ENCODE assay signal across 23 cellular contexts in the genomic region with DNA sequence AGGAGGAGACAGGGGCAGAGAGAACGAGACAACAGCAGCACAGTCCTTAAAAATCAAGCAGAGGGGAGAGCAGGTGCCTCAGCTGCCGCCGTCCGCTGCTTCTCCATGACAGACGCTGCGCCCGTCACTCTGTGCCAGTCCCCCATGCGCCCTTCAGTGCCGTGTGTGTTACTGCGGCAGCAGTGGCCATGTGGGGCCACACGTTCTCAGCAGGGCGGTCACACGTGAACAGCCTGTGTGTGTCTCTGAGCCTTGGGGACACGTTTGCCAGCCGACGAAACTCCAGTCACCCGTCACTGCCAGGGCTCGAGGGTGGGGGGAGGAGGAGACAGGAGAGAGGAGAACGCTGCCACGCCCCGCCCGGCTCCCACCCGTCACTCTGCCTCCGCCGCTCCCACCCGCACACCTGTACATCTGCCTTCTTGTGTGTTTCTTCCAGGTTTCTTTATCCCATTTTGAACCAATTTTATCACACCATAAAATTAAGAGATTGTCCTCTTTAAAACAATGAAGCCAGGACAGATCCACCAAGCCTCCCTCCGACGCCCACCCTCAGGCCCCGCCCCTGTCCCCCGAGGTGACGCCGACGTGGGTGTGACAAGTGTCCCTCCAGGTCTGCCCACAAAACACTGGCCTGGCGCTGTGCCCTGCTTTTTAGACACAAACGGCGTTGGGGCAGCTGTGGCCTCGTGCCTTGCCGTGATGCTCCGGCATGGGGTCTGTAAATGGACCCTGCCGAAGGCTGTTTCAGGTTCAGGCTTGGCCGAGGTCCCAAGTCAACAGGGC. TPM values are rescaled to one million over a fixed set of nuclear protein-coding genes. Genes with fewer than 3 reads are reported as not detected.
A peak's percentile ranks its signal among the peaks of the same experiment; 100 is the strongest.
DNase-seq lines count a peak whose midpoint lies in the region; ATAC-seq, FAIRE-seq and TF ChIP-seq lines count a peak whose summit lies in the region.
"Had no signal": no experiment of that assay in that cellular context is flagged by ENCODE, and none has a peak within 500 bp of the region (broad histone marks: within the 10 kb centered on the region; RNA-seq: fewer than 3 reads in every experiment).

No MANE protein-coding gene starts in this region.

- H3K4me3 ChIP-seq in PC-3 (ENCODE audit: low read length) (no peak overlapping the region), neuronal stem cell (ENCODE audit: low read length in 2 of 2) (peak overlapping the region in 1 of 2 donors; percentile 63), upper lobe of right lung (no peak overlapping the region)
- H3K4me3 ChIP-seq: GM23338, MG63 had no signal

- no peak overlapping the region for H3K4ac ChIP-seq in neuronal stem cell (ENCODE audit: low read length)

- intact Hi-C loops in PC-3 (cut with micrococcal nuclease) (no loop called here), upper lobe of right lung (cut with DNase I) (no loop called here)

- H4K20me1 ChIP-seq in PC-3 (ENCODE audit: low read length), result no peaks in the 10 kb centered on the region

- H3K79me1 ChIP-seq in neuronal stem cell (ENCODE audit: low read depth, low read length), result peaks cover 1% of the 10 kb centered on the region

- no peak overlapping the region for H2BK12ac ChIP-seq in neuronal stem cell (ENCODE audit: low read length)

- H3K4me2 ChIP-seq in PC-3 (ENCODE audit: low read length), result 0 out of 2 replicates have a peak overlapping the region, but pooled peaks have one; percentile 21
- no peak overlapping the region for H3K4me2 ChIP-seq in neuronal stem cell (ENCODE audit: insufficient read depth, low read length, poor library complexity, severe bottlenecking)
- H3K4me2 ChIP-seq: GM23338, SK-N-SH had no signal

- ATAC-seq in PC-3 (no peak), GM21367 (IDR thresholded peaks at IDR 0.05; ENCODE audit: unreplicated experiment) (no peak), upper lobe of right lung (no peak)
- ATAC-seq: GM23338, HCT116, T-cell had no signal

- no TSS peak for BruUV-seq in PC-3 (replicated peaks; lab: Mats Ljungman, UMichigan)

- no peak overlapping the region for H3K14ac ChIP-seq in neuronal stem cell (ENCODE audit: low read length)

- H3K18ac ChIP-seq in neuronal stem cell (ENCODE audit: low read length), result peak overlapping the region; percentile 83

- DNase-seq in NCI-H345 (lab: John Stamatoyannopoulos, UW) (peak; percentile 37), NCI-H345 treated with DMSO at 0.1 percent for 48 hours (lab: John Stamatoyannopoulos, UW; ENCODE audit: unreplicated experiment) (no peak), DMS79 treated with DMSO at 0.1 percent for 48 hours (lab: John Stamatoyannopoulos, UW) (peak; percentile 65), PC-3 (no peak), neuronal stem cell (ENCODE audit: low spot score) (no peak), upper lobe of right lung (no peak), RCC 7860 (ENCODE audit: low spot score) (no peak)
- DNase-seq: GF-D8; Kasumi-1; MG63; NCI-H1048; NCI-H2081; NCI-H2227 treated with DMSO at 0.1 percent for 48 hours; NCI-H524 treated with DMSO at 0.1 percent for 48 hours; NK-92 treated with Interleukin-12 subunit alpha and Interleukin-12 subunit beta, amount 100 ng/mL, for 24 hours; SHP77 treated with DMSO at 0.1 percent for 48 hours; SK-N-SH; T-cell had no signal

- 0 out of 2 replicates have a peak overlapping the region, but pooled peaks have one; percentile 12 for H2AFZ ChIP-seq in PC-3 (ENCODE audit: low read length)
- no peak overlapping the region for H2AFZ ChIP-seq in neuronal stem cell (ENCODE audit: low read length)
- H2AFZ ChIP-seq: GM23338 had no signal

- H3K9ac ChIP-seq in PC-3 (ENCODE audit: low read length) (no peak overlapping the region), neuronal stem cell (ENCODE audit: low read depth, low read length, poor library complexity) (no peak overlapping the region)
- H3K9ac ChIP-seq: SK-N-SH had no signal

- WGBS in neuronal stem cell (ENCODE audit: extremely low coverage in 2 of 2, insufficient read length in 2 of 2, insufficient replicate concordance in 1 of 2), 2 donors, result no CpG with 5 or more reads among the region's 41 CpGs

- peak overlapping the region; percentile 92 for H3K23ac ChIP-seq in neuronal stem cell (ENCODE audit: low read depth, low read length, poor library complexity)

- POLR2A ChIA-PET in PC-3 (lab: Charles Lee; ENCODE audit: unreplicated experiment), result no interaction called here

- FAIRE-seq in RCC 7860 (lab: Jason Lieb, UNC), result no peak
- FAIRE-seq: GM19239 had no signal

- H2AK5ac ChIP-seq in neuronal stem cell (ENCODE audit: low read depth, low read length), result peak overlapping the region; percentile 24

- H3K9me3 ChIP-seq in PC-3 (ENCODE audit: low read length) (no peaks in the 10 kb centered on the region), neuronal stem cell (replicated peaks in 1 of 2; ENCODE audit: control insufficient read depth in 2 of 2, insufficient read depth in 1 of 2, low read depth in 1 of 2, low read length in 2 of 2) (peaks cover 0 to 5% of the 10 kb centered on the region in 2 donors), upper lobe of right lung (no peaks in the 10 kb centered on the region)
- H3K9me3 ChIP-seq: MG63, SK-N-SH had no signal

- H2BK15ac ChIP-seq in neuronal stem cell (ENCODE audit: low read length), result peak overlapping the region; percentile 41

- H3K4me1 ChIP-seq in PC-3 (ENCODE audit: insufficient read depth, low read length) (peaks cover 15% of the 10 kb centered on the region; the same call in 1 of the 2 replicates), neuronal stem cell (ENCODE audit: control insufficient read depth in 2 of 2, insufficient read depth in 1 of 2, low read depth in 1 of 2, low read length in 2 of 2) (peaks cover 0 to 7% of the 10 kb centered on the region in 2 donors), upper lobe of right lung (no peaks in the 10 kb centered on the region)

- CTCF ChIA-PET in PC-3 (lab: Charles Lee), result no interaction called here

- H3K36me3 ChIP-seq in PC-3 (ENCODE audit: low read depth, low read length), result no peaks in the 10 kb centered on the region
- no peaks in the 10 kb centered on the region for H3K36me3 ChIP-seq in neuronal stem cell (replicated peaks in 1 of 2; ENCODE audit: control insufficient read depth in 2 of 2, insufficient read depth in 2 of 2, low read length in 2 of 2)
- H3K36me3 ChIP-seq in upper lobe of right lung, result no peaks in the 10 kb centered on the region
- H3K36me3 ChIP-seq: MG63 had no signal

- H2BK5ac ChIP-seq in neuronal stem cell (ENCODE audit: low read length), result no peak overlapping the region

- no peaks in the 10 kb centered on the region for H3F3A ChIP-seq in PC-3 (ENCODE audit: low read length, unreplicated experiment)

- H3K27me3 ChIP-seq in PC-3 (ENCODE audit: low read length) (peaks cover 22% of the 10 kb centered on the region), neuronal stem cell (ENCODE audit: control insufficient read depth in 3 of 3, insufficient read depth in 3 of 3, low read depth in 1 of 3, low read length in 3 of 3) (peaks cover 0 to 45% (median 4%) of the 10 kb centered on the region in 3 experiments), upper lobe of right lung (peaks cover 8% of the 10 kb centered on the region)
- H3K27me3 ChIP-seq: MG63 had no signal

- no peak for TF ChIP-seq CTCF in PC-3 (conservative IDR thresholded peaks at IDR 0.05; ENCODE audit: low read depth, low read length)
- TF ChIP-seq CTCF in upper lobe of right lung (IDR thresholded peaks at IDR 0.05), result no peak

- no peak overlapping the region for H2BK120ac ChIP-seq in neuronal stem cell (ENCODE audit: low read depth, low read length)

- no peak overlapping the region for H4K91ac ChIP-seq in neuronal stem cell (ENCODE audit: low read depth, low read length, poor library complexity)

- no peaks in the 10 kb centered on the region for H3K9me2 ChIP-seq in PC-3 (replicated peaks; ENCODE audit: low read length)
- H3K9me2 ChIP-seq: SK-N-SH had no signal

- H3K27ac ChIP-seq in PC-3 (ENCODE audit: low read length) (no peak overlapping the region), neuronal stem cell (replicated peaks; ENCODE audit: low read length) (no peak overlapping the region), upper lobe of right lung (no peak overlapping the region)
- H3K27ac ChIP-seq: C4-2B had no signal

- peak overlapping the region; percentile 57 for H4K8ac ChIP-seq in neuronal stem cell (ENCODE audit: low read depth, low read length)

- no peaks in the 10 kb centered on the region for H3K79me2 ChIP-seq in PC-3 (ENCODE audit: low read length)

RNA-seq across cellular contexts. Expression of a gene that starts 58.2 kb away (rescaled TPM):
- total RNA-seq in PC-3 (2014; rRNA removed) (0.44 TPM in 1 of 2 replicates, not detected in the other), upper lobe of right lung (1.6 TPM)
- 0.13 TPM for polyA plus RNA-seq in neuronal stem cell (2013, experiment 1 of 2)
- polyA plus RNA-seq in neuronal stem cell (2013, experiment 2 of 2), result 0.14 TPM
- polyA plus RNA-seq: SK-N-SH had no signal

Comparison
In these comparisons a context has a peak if more than half of its experiments do, and no peak if none do; other contexts are left out.
1. DNase-seq: peak in NCI-H345 (single experiment) and DMS79 treated with DMSO at 0.1 percent for 48 hours (single experiment); none in NCI-H345 treated with DMSO at 0.1 percent for 48 hours (single experiment), PC-3 (single experiment), neuronal stem cell (single experiment), upper lobe of right lung (single experiment) and RCC 7860 (single experiment).